In genomic region chr14:65164068-65164824, GRCh38 we compare ENCODE assay signal across 8 cellular contexts.
A peak's percentile ranks its signal among the peaks of the same experiment; 100 is the strongest.
DNase-seq lines count a peak whose midpoint lies in the region; ATAC-seq and TF ChIP-seq lines count a peak whose summit lies in the region.

No MANE protein-coding gene starts in this region.

- H3K27ac ChIP-seq in esophagus squamous epithelium (no peak overlapping the region), neural progenitor cell (no peak overlapping the region)

- no peak overlapping the region for H3K4me3 Mint-ChIP-seq in neural progenitor cell

- no peaks in the 10 kb centered on the region for H3K36me3 Mint-ChIP-seq in neural progenitor cell

- no peaks in the 10 kb centered on the region for H3K79me2 ChIP-seq in neural progenitor cell (ENCODE audit: low read depth)

- H3K36me3 ChIP-seq in esophagus squamous epithelium (no peaks in the 10 kb centered on the region), neural progenitor cell (no peaks in the 10 kb centered on the region)

- TF ChIP-seq CTCF in WI38 (IDR thresholded peaks at IDR 0.05; ENCODE audit: low read depth, low read length) (peak; percentile 38; the same call in 1 of the 2 replicates), esophagus squamous epithelium (IDR thresholded peaks at IDR 0.05) (peak; percentile 47 to 69 (median 56)), neural progenitor cell (IDR thresholded peaks at IDR 0.05) (peak; percentile 90)

- H3K4me3 ChIP-seq in WI38 (ENCODE audit: low read depth, low read length) (no peak overlapping the region), esophagus squamous epithelium (no peak overlapping the region), neural progenitor cell (no peak overlapping the region)

- in situ Hi-C loops in G401 (cut with HindIII; ENCODE audit: low sequenced_read_pairs) = no loop called here

- peaks cover 3% of the 10 kb centered on the region for H3K4me1 Mint-ChIP-seq in neural progenitor cell

- no peaks in the 10 kb centered on the region for H3K9me3 Mint-ChIP-seq in neural progenitor cell

- H3K9me3 ChIP-seq in esophagus squamous epithelium (no peaks in the 10 kb centered on the region), neural progenitor cell (ENCODE audit: low read depth) (no peaks in the 10 kb centered on the region)

- H4K20me1 ChIP-seq in neural progenitor cell (ENCODE audit: low read depth) = no peaks in the 10 kb centered on the region

- 38 to 41% methylated on average over 6 of the region's 6 CpGs for WGBS in esophagus squamous epithelium, 2 donors

- no peak overlapping the region for H3K9ac ChIP-seq in neural progenitor cell

- intact Hi-C loops in esophagus squamous epithelium (cut with DNase I) = loop anchor here (10.0 kb wide), 2 partner anchors 661 to 791 kb away; no protein-coding TSS in a partner anchor

- DNase-seq in 8988T (peak; percentile 31), G401 (ENCODE audit: low spot score) (peak; percentile 78), NCI-H1694 (lab: John Stamatoyannopoulos, UW) (peak; percentile 68), esophagus squamous epithelium (lab: John Stamatoyannopoulos, UW) (no peak), neural progenitor cell (ENCODE audit: low spot score) (peak; percentile 65), NCI-H774 (lab: John Stamatoyannopoulos, UW) (no peak)

- no peaks in the 10 kb centered on the region for H3K27me3 ChIP-seq in esophagus squamous epithelium
- no peaks in the 10 kb centered on the region for H3K27me3 ChIP-seq in neural progenitor cell

- peaks cover 8% of the 10 kb centered on the region for H3K27me3 Mint-ChIP-seq in neural progenitor cell (ENCODE audit: insufficient read depth, low read depth)

- H3K27ac Mint-ChIP-seq in neural progenitor cell = peak overlapping the region; percentile 59

- no peak overlapping the region for H2AFZ ChIP-seq in neural progenitor cell (replicated peaks)

- peaks cover 3% of the 10 kb centered on the region for H3F3A ChIP-seq in neural progenitor cell (ENCODE audit: low read depth)

- no peak for TF ChIP-seq POLR2A in esophagus squamous epithelium (IDR thresholded peaks at IDR 0.05)

- H3K4me1 ChIP-seq in esophagus squamous epithelium (peaks cover 0 to 3% (median 0%) of the 10 kb centered on the region in 3 donors), neural progenitor cell (no peaks in the 10 kb centered on the region)

- no peak for ATAC-seq in GM19395 (IDR thresholded peaks at IDR 0.05; ENCODE audit: unreplicated experiment)

- no peak overlapping the region for H3K4me2 ChIP-seq in neural progenitor cell

Comparison
In these comparisons a context has a peak if more than half of its experiments do, and no peak if none do; other contexts are left out.
1. DNase-seq: peak in 8988T (single experiment), G401 (single experiment), NCI-H1694 (single experiment) and neural progenitor cell (single experiment); none in esophagus squamous epithelium (single experiment) and NCI-H774 (single experiment).
2. CTCF ChIP-seq: peak in every context shown above with its lines; median percentile 90 in neural progenitor cell; 56 in esophagus squamous epithelium; 38 in WI38.